15 cellular contexts compared by ENCODE assay signal in genomic region chr1:27116210-27116609, GRCh38. TPM values are rescaled to one million over a fixed set of nuclear protein-coding genes. Genes with fewer than 3 reads are reported as not detected.
A peak's percentile ranks its signal among the peaks of the same experiment; 100 is the strongest.
DNase-seq lines count a peak whose midpoint lies in the region; ATAC-seq, FAIRE-seq and TF ChIP-seq lines count a peak whose summit lies in the region.
"Had no signal": no experiment of that assay in that cellular context is flagged by ENCODE, and none has a peak within 500 bp of the region (broad histone marks: within the 10 kb centered on the region; RNA-seq: fewer than 3 reads in every experiment).

No MANE protein-coding gene starts in this region.

- H3K4me1 ChIP-seq in ascending aorta (peaks cover 20 to 57% of the 10 kb centered on the region in 2 donors), lower lobe of right lung (peaks cover 90% of the 10 kb centered on the region), tibial artery (peaks cover 0 to 69% (median 57%) of the 10 kb centered on the region in 4 donors), HAP-1 (no peaks in the 10 kb centered on the region), pancreas (peaks cover 11 to 15% (median 13%) of the 10 kb centered on the region in 3 donors)

- TF ChIP-seq CTCF in ascending aorta (IDR thresholded peaks at IDR 0.05) (peak in 1 of 3 experiments; percentile 4), lower lobe of right lung (IDR thresholded peaks at IDR 0.05) (no peak), tibial artery (IDR thresholded peaks at IDR 0.05) (no peak), pancreas (IDR thresholded peaks at IDR 0.05) (no peak)

- WGBS in pancreas, 2 donors, result 91 to 93% methylated on average over 4 of the region's 4 CpGs

- H3K27ac ChIP-seq in ascending aorta, result peak overlapping the region; percentile 83 to 87
- peak overlapping the region; percentile 73 for H3K27ac ChIP-seq in lower lobe of right lung
- peak overlapping the region; percentile 85 to 91 for H3K27ac ChIP-seq in tibial artery
- H3K27ac ChIP-seq in pancreas, result peak overlapping the region in 2 of 4 donors; percentile 3 to 8
- H3K27ac ChIP-seq: foreskin keratinocyte had no signal

- H3K36me3 ChIP-seq in ascending aorta, result no peaks in the 10 kb centered on the region
- H3K36me3 ChIP-seq in lower lobe of right lung, result peaks cover 9% of the 10 kb centered on the region
- peaks cover 5 to 12% (median 6%) of the 10 kb centered on the region in 3 donors for H3K36me3 ChIP-seq in tibial artery
- H3K36me3 ChIP-seq in HAP-1 (replicated peaks), result no peaks in the 10 kb centered on the region
- no peaks in the 10 kb centered on the region for H3K36me3 ChIP-seq in pancreas

- H3K9me3 ChIP-seq in ascending aorta, result no peaks in the 10 kb centered on the region
- no peaks in the 10 kb centered on the region for H3K9me3 ChIP-seq in lower lobe of right lung
- no peaks in the 10 kb centered on the region for H3K9me3 ChIP-seq in tibial artery
- H3K9me3 ChIP-seq in HAP-1, result no peaks in the 10 kb centered on the region
- H3K9me3 ChIP-seq in pancreas, result no peaks in the 10 kb centered on the region

- FAIRE-seq in pancreas (lab: Jason Lieb, UNC), result no peak
- FAIRE-seq: colon had no signal

- no peaks in the 10 kb centered on the region for H3K9me3 Mint-ChIP-seq in activated naive CD8-positive, alpha-beta T cell treated with anti-CD3 and anti-CD28 coated beads, Interleukin-2, amount 10 ng/mL, durations not matched to agents 7 days and 5 days
- no peaks in the 10 kb centered on the region for H3K9me3 Mint-ChIP-seq in activated naive CD8-positive, alpha-beta T cell treated with anti-CD3 and anti-CD28 coated beads, Interleukin-2, amount 50 U/mL, for 24 hours
- H3K9me3 Mint-ChIP-seq: activated CD4-positive, alpha-beta memory T cell treated with anti-CD3 and anti-CD28 coated beads for 36 hours; activated naive CD4-positive, alpha-beta T cell treated with anti-CD3 and anti-CD28 coated beads, Interleukin-2, amount 50 U/mL, for 72 hours had no signal

- H3K27me3 ChIP-seq in ascending aorta (no peaks in the 10 kb centered on the region), lower lobe of right lung (ENCODE audit: low read depth) (no peaks in the 10 kb centered on the region), tibial artery (no peaks in the 10 kb centered on the region), HAP-1 (ENCODE audit: low read depth) (no peaks in the 10 kb centered on the region), pancreas (no peaks in the 10 kb centered on the region)
- H3K27me3 ChIP-seq: foreskin keratinocyte had no signal

- H3K4me1 Mint-ChIP-seq in activated naive CD8-positive, alpha-beta T cell treated with anti-CD3 and anti-CD28 coated beads, Interleukin-2, amount 10 ng/mL, durations not matched to agents 7 days and 5 days, result peaks cover 56% of the 10 kb centered on the region
- peaks cover 47% of the 10 kb centered on the region for H3K4me1 Mint-ChIP-seq in activated naive CD8-positive, alpha-beta T cell treated with anti-CD3 and anti-CD28 coated beads, Interleukin-2, amount 50 U/mL, for 24 hours

- H3K36me3 Mint-ChIP-seq in activated naive CD8-positive, alpha-beta T cell treated with anti-CD3 and anti-CD28 coated beads, Interleukin-2, amount 10 ng/mL, durations not matched to agents 7 days and 5 days, result peaks cover 16% of the 10 kb centered on the region
- peaks cover 14% of the 10 kb centered on the region for H3K36me3 Mint-ChIP-seq in activated naive CD8-positive, alpha-beta T cell treated with anti-CD3 and anti-CD28 coated beads, Interleukin-2, amount 50 U/mL, for 24 hours (ENCODE audit: low read depth)

- no peak for TF ChIP-seq POLR2A in GM18505 (IDR thresholded peaks at IDR 0.05; ENCODE audit: borderline replicate concordance, extremely low read depth, insufficient read depth, insufficient read length)

- no peak for DNase-seq in activated naive CD8-positive, alpha-beta T cell treated with anti-CD3 and anti-CD28 coated beads, Interleukin-2, amount 10 ng/mL, durations not matched to agents 7 days and 5 days
- no peak for DNase-seq in activated naive CD8-positive, alpha-beta T cell treated with anti-CD3 and anti-CD28 coated beads, Interleukin-2, amount 50 U/mL, for 24 hours
- DNase-seq in ascending aorta (ENCODE audit: low spot score in 2 of 2) (no peak), lower lobe of right lung (no peak), tibial artery (no peak), HAP-1 (ENCODE audit: low spot score in 2 of 2) (no peak), pancreas (no peak)
- DNase-seq: activated CD4-positive, alpha-beta memory T cell treated with anti-CD3 and anti-CD28 coated beads for 36 hours; foreskin keratinocyte; H7; NCI-H1436 treated with DMSO at 0.1 percent for 48 hours; occipital lobe had no signal

- POLR2A ChIA-PET in activated naive CD8-positive, alpha-beta T cell treated with anti-CD3 and anti-CD28 coated beads, Interleukin-2, amount 10 ng/mL, durations not matched to agents 7 days and 5 days (lab: Charles Lee), result interaction anchor here (5.1 kb wide), 1 partner anchor 20 kb away, joined by 35 read pairs; no protein-coding TSS in a partner anchor

- ATAC-seq in activated naive CD8-positive, alpha-beta T cell treated with anti-CD3 and anti-CD28 coated beads, Interleukin-2, amount 10 ng/mL, durations not matched to agents 7 days and 5 days (ENCODE audit: low read depth), result no peak
- ATAC-seq in activated naive CD8-positive, alpha-beta T cell treated with anti-CD3 and anti-CD28 coated beads, Interleukin-2, amount 50 U/mL, for 24 hours, result no peak
- ATAC-seq in lower lobe of right lung (no peak), GM18505 (IDR thresholded peaks at IDR 0.05; ENCODE audit: unreplicated experiment) (no peak), pancreas (no peak)
- ATAC-seq: activated naive CD4-positive, alpha-beta T cell treated with anti-CD3 and anti-CD28 coated beads, Interleukin-2, amount 50 U/mL, for 72 hours; foreskin keratinocyte had no signal

- H3K27ac Mint-ChIP-seq in activated naive CD8-positive, alpha-beta T cell treated with anti-CD3 and anti-CD28 coated beads, Interleukin-2, amount 10 ng/mL, durations not matched to agents 7 days and 5 days, result peak overlapping the region; percentile 67
- no peak overlapping the region for H3K27ac Mint-ChIP-seq in activated naive CD8-positive, alpha-beta T cell treated with anti-CD3 and anti-CD28 coated beads, Interleukin-2, amount 50 U/mL, for 24 hours

- no peaks in the 10 kb centered on the region for H3K27me3 Mint-ChIP-seq in activated naive CD8-positive, alpha-beta T cell treated with anti-CD3 and anti-CD28 coated beads, Interleukin-2, amount 10 ng/mL, durations not matched to agents 7 days and 5 days
- no peaks in the 10 kb centered on the region for H3K27me3 Mint-ChIP-seq in activated naive CD8-positive, alpha-beta T cell treated with anti-CD3 and anti-CD28 coated beads, Interleukin-2, amount 50 U/mL, for 24 hours
- H3K27me3 Mint-ChIP-seq: activated CD4-positive, alpha-beta memory T cell treated with anti-CD3 and anti-CD28 coated beads for 36 hours had no signal

- H3K4me3 ChIP-seq in ascending aorta (no peak overlapping the region), lower lobe of right lung (no peak overlapping the region), tibial artery (no peak overlapping the region), HAP-1 (no peak overlapping the region), pancreas (no peak overlapping the region)

- in situ Hi-C loops in HAP-1 (cut with MboI; ENCODE audit: low sequenced_read_pairs), result no loop called here

- no peak overlapping the region for H3K4me3 Mint-ChIP-seq in activated naive CD8-positive, alpha-beta T cell treated with anti-CD3 and anti-CD28 coated beads, Interleukin-2, amount 10 ng/mL, durations not matched to agents 7 days and 5 days
- H3K4me3 Mint-ChIP-seq in activated naive CD8-positive, alpha-beta T cell treated with anti-CD3 and anti-CD28 coated beads, Interleukin-2, amount 50 U/mL, for 24 hours, result no peak overlapping the region
- H3K4me3 Mint-ChIP-seq: activated CD4-positive, alpha-beta memory T cell treated with anti-CD3 and anti-CD28 coated beads for 36 hours had no signal

- intact Hi-C loops in ascending aorta (cut with DNase I) (loop anchor here (10.0 kb wide), 1 partner anchor 279 kb away; the partner anchor contains the start of gene GPR3), lower lobe of right lung (cut with DNase I) (no loop called here), tibial artery (cut with DNase I; ENCODE audit: low total_unique reads) (loop anchor here (5.0 kb wide), 1 partner anchor 36 kb away; no protein-coding TSS in a partner anchor), pancreas (cut with DNase I) (no loop called here)

RNA-seq across cellular contexts. Expression of gene SLC9A1, which starts 38.7 kb away (rescaled TPM):
- 10 to 100 TPM; 23.7 to 24.5 TPM for total RNA-seq in activated naive CD8-positive, alpha-beta T cell treated with anti-CD3 and anti-CD28 coated beads, Interleukin-2, amount 10 ng/mL, durations not matched to agents 7 days and 5 days
- total RNA-seq in ascending aorta (22.0 TPM), lower lobe of right lung (57.7 TPM), pancreas (10 to 100 TPM in 4 of 6 donors, 1 to 10 TPM in 2; 8.3 to 20.6 (median 11.1) TPM)
- polyA plus RNA-seq in pancreas, result 10 to 100 TPM in 1 of 2 donors, 1 to 10 TPM in 1; 9.8 to 15.0 TPM

Comparison
In these comparisons a context has a peak if more than half of its experiments do, and no peak if none do; other contexts are left out.
1. intact Hi-C loops: an anchor here in ascending aorta (10.0 kb wide) and tibial artery (5.0 kb wide); none called in lower lobe of right lung and pancreas.